1 cellular context compared by ENCODE assay signal in genomic region chr22:19218541-19219233, GRCh38.
TF ChIP-seq lines count a peak whose summit lies in the region.

No MANE protein-coding gene starts in this region.

TF ChIP-seq in HEK293, 187 proteins besides CTCF, POLR2A, EP300 and RAD21 (continued from another document and continues in another):
- TF ChIP-seq ZNF792 (tag by site-specific recombination; IDR thresholded peaks at IDR 0.05) (no peak), ZNF133 (tag by site-specific recombination; IDR thresholded peaks at IDR 0.05) (no peak), ZNF555 (tag by site-specific recombination; conservative IDR thresholded peaks at IDR 0.05) (peak; percentile 92), ZNF571 (tag by site-specific recombination; IDR thresholded peaks at IDR 0.05) (no peak), ZNF843 (tag by site-specific recombination; IDR thresholded peaks at IDR 0.05) (no peak), ZNF140 (tag by site-specific recombination; IDR thresholded peaks at IDR 0.05) (peak; percentile 92; the same call in 1 of the 2 replicates), ZNF514 (tag by site-specific recombination; IDR thresholded peaks at IDR 0.05) (peak; percentile 90), ZBTB8A (tag by site-specific recombination; IDR thresholded peaks at IDR 0.05) (peak; percentile 88), ZFP41 (tag by site-specific recombination; IDR thresholded peaks at IDR 0.05; ENCODE audit: borderline replicate concordance) (no peak), SCRT2 (tag by site-specific recombination; IDR thresholded peaks at IDR 0.05) (peak; percentile 78), KLF1 (tag by site-specific recombination; IDR thresholded peaks at IDR 0.05) (no peak), ZNF596 (tag by site-specific recombination; IDR thresholded peaks at IDR 0.05) (no peak), ZNF202 (tag by site-specific recombination; IDR thresholded peaks at IDR 0.05; ENCODE audit: borderline replicate concordance) (no peak), ZNF692 (tag by site-specific recombination; IDR thresholded peaks at IDR 0.05) (no peak), SP2 (tag by site-specific recombination; IDR thresholded peaks at IDR 0.05) (no peak), ZFHX2 (tag by site-specific recombination; conservative IDR thresholded peaks at IDR 0.05) (no peak), PRDM4 (tag by site-specific recombination; IDR thresholded peaks at IDR 0.05) (peak; percentile 54; the same call in 1 of the 2 replicates), ZNF473 (tag by site-specific recombination; IDR thresholded peaks at IDR 0.05) (no peak), ZSCAN18 (tag by site-specific recombination; IDR thresholded peaks at IDR 0.05) (no peak), ZNF416 (tag by site-specific recombination; IDR thresholded peaks at IDR 0.05) (no peak), GLI4 (tag by site-specific recombination; IDR thresholded peaks at IDR 0.05) (no peak), KLF16 (tag by site-specific recombination; IDR thresholded peaks at IDR 0.05) (no peak), ZNF791 (tag by site-specific recombination; IDR thresholded peaks at IDR 0.05) (peak; percentile 83; the same call in 1 of the 2 replicates), ZNF394 (tag by site-specific recombination; IDR thresholded peaks at IDR 0.05; ENCODE audit: borderline replicate concordance) (peak; percentile 99), ZNF521 (tag by site-specific recombination; IDR thresholded peaks at IDR 0.05) (no peak), TRIM28 (IDR thresholded peaks at IDR 0.05; ENCODE audit: borderline replicate concordance, low read length) (no peak), RBAK (tag by site-specific recombination; IDR thresholded peaks at IDR 0.05) (peak; percentile 84; the same call in 1 of the 2 replicates), ZNF560 (tag by site-specific recombination; IDR thresholded peaks at IDR 0.05; ENCODE audit: borderline replicate concordance) (peak; percentile 94), ZNF629 (tag by site-specific recombination; IDR thresholded peaks at IDR 0.05) (peak; percentile 78), ZNF624 (tag by site-specific recombination; IDR thresholded peaks at IDR 0.05) (no peak), ZNF175 (tag by site-specific recombination; IDR thresholded peaks at IDR 0.05) (no peak), ZNF114 (tag by site-specific recombination; IDR thresholded peaks at IDR 0.05) (no peak), ZNF747 (tag by site-specific recombination; IDR thresholded peaks at IDR 0.05) (no peak), ZNF501 (tag by site-specific recombination; IDR thresholded peaks at IDR 0.05) (peak; percentile 75), ZNF221 (tag by site-specific recombination; IDR thresholded peaks at IDR 0.05; ENCODE audit: borderline replicate concordance) (peak; percentile 65; the same call in 1 of the 2 replicates), ZNF518A (tag by site-specific recombination; conservative IDR thresholded peaks at IDR 0.05; ENCODE audit: low read depth) (peak; percentile 97), ZNF174 (tag by site-specific recombination; IDR thresholded peaks at IDR 0.05) (no peak), ZNF138 (tag by site-specific recombination; IDR thresholded peaks at IDR 0.05; ENCODE audit: borderline replicate concordance) (peak; percentile 96), ZNF311 (tag by site-specific recombination; IDR thresholded peaks at IDR 0.05; ENCODE audit: borderline replicate concordance) (no peak), ZNF530 (tag by site-specific recombination; IDR thresholded peaks at IDR 0.05; ENCODE audit: low read depth) (0 out of 2 replicates have a peak, but pooled peaks have one; percentile 62), ZNF112 (tag by site-specific recombination; IDR thresholded peaks at IDR 0.05) (no peak), ZNF155 (tag by site-specific recombination; IDR thresholded peaks at IDR 0.05) (0 out of 2 replicates have a peak, but pooled peaks have one; percentile 44), INSM2 (tag by site-specific recombination; IDR thresholded peaks at IDR 0.05) (no peak), ZNF837 (tag by site-specific recombination; IDR thresholded peaks at IDR 0.05) (no peak), PRDM1 (tag by site-specific recombination; IDR thresholded peaks at IDR 0.05) (no peak), ZBTB20 (tag by site-specific recombination; IDR thresholded peaks at IDR 0.05) (no peak)
- TF ChIP-seq, protein P1, sequence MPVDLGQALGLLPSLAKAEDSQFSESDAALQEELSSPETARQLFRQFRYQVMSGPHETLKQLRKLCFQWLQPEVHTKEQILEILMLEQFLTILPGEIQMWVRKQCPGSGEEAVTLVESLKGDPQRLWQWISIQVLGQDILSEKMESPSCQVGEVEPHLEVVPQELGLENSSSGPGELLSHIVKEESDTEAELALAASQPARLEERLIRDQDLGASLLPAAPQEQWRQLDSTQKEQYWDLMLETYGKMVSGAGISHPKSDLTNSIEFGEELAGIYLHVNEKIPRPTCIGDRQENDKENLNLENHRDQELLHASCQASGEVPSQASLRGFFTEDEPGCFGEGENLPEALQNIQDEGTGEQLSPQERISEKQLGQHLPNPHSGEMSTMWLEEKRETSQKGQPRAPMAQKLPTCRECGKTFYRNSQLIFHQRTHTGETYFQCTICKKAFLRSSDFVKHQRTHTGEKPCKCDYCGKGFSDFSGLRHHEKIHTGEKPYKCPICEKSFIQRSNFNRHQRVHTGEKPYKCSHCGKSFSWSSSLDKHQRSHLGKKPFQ (tag by site-specific recombination; IDR thresholded peaks at IDR 0.05), result 0 out of 2 replicates have a peak, but pooled peaks have one; percentile 24
- TF ChIP-seq, protein P2, sequence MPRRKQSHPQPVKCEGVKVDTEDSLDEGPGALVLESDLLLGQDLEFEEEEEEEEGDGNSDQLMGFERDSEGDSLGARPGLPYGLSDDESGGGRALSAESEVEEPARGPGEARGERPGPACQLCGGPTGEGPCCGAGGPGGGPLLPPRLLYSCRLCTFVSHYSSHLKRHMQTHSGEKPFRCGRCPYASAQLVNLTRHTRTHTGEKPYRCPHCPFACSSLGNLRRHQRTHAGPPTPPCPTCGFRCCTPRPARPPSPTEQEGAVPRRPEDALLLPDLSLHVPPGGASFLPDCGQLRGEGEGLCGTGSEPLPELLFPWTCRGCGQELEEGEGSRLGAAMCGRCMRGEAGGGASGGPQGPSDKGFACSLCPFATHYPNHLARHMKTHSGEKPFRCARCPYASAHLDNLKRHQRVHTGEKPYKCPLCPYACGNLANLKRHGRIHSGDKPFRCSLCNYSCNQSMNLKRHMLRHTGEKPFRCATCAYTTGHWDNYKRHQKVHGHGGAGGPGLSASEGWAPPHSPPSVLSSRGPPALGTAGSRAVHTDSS (tag by site-specific recombination; IDR thresholded peaks at IDR 0.05), result no peak
- TF ChIP-seq, protein P3, sequence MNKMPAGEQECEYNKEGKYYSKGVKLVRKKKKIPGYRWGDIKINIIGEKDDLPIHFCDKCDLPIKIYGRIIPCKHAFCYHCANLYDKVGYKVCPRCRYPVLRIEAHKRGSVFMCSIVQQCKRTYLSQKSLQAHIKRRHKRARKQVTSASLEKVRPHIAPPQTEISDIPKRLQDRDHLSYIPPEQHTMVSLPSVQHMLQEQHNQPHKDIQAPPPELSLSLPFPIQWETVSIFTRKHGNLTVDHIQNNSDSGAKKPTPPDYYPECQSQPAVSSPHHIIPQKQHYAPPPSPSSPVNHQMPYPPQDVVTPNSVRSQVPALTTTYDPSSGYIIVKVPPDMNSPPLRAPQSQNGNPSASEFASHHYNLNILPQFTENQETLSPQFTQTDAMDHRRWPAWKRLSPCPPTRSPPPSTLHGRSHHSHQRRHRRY (tag by site-specific recombination; IDR thresholded peaks at IDR 0.05), result no peak
- TF ChIP-seq, protein P4, sequence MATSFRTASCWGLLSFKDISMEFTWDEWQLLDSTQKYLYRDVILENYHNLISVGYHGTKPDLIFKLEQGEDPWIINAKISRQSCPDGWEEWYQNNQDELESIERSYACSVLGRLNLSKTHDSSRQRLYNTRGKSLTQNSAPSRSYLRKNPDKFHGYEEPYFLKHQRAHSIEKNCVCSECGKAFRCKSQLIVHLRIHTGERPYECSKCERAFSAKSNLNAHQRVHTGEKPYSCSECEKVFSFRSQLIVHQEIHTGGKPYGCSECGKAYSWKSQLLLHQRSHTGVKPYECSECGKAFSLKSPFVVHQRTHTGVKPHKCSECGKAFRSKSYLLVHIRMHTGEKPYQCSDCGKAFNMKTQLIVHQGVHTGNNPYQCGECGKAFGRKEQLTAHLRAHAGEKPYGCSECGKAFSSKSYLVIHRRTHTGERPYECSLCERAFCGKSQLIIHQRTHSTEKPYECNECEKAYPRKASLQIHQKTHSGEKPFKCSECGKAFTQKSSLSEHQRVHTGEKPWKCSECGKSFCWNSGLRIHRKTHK (tag by site-specific recombination; IDR thresholded peaks at IDR 0.05), result no peak
